Comparison of ENCODE assay signal across 8 cellular contexts in genomic region chr1:211579434-211580302, GRCh38. TPM values are rescaled to one million over a fixed set of nuclear protein-coding genes. Genes with fewer than 3 reads are reported as not detected.
DNase-seq lines count a peak whose midpoint lies in the region; ATAC-seq, FAIRE-seq and TF ChIP-seq lines count a peak whose summit lies in the region.

No MANE protein-coding gene starts in this region.

- peaks cover 43% of the 10 kb centered on the region for H3K79me2 ChIP-seq in GM12878 (ENCODE audit: control insufficient read depth, insufficient read depth, low read length)

- peak overlapping the region; percentile 71 for H3K9ac ChIP-seq in GM12878 (ENCODE audit: control insufficient read depth, insufficient read depth, low read length)
- H3K9ac ChIP-seq in stomach smooth muscle (ENCODE audit: low read length in 2 of 2), result peak overlapping the region; percentile 49 to 81

- RAD21 ChIA-PET in GM12878 (lab: Charles Lee; ENCODE audit: unreplicated experiment), result interaction anchor here (0.7 to 2.4 kb wide), 10 partner anchors 8 to 118 kb away, joined by 3 to 11 read pairs (median 6); no protein-coding TSS in a partner anchor

- FAIRE-seq in GM12878 (lab: Jason Lieb, UNC), result peak; percentile 23

- TF ChIP-seq POLR2A in GM12878 (IDR thresholded peaks at IDR 0.05; ENCODE audit: low read depth, low read length), result peak; percentile 57; the same call in 1 of the 2 replicates

- DNase-seq in EL (peak; percentile 65), NOMO-1 treated with DMSO at 0.1 percent for 48 hours (lab: John Stamatoyannopoulos, UW; ENCODE audit: unreplicated experiment) (peak; percentile 72), GM12878 (ENCODE audit: low read depth, low spot score) (no peak), kidney epithelial cell (ENCODE audit: low read depth) (no peak), epidermal melanocyte (ENCODE audit: insufficient read length, low spot score) (no peak)

- intact Hi-C loops in GM12878 (cut with micrococcal nuclease; ENCODE audit: unreplicated experiment), result loop anchor here (5.0 to 10.0 kb wide), 4 partner anchors 252 to 715 kb away; partner anchors contain the start of genes DTL, INTS7, LPGAT1 and TRAF5

- H3K27me3 ChIP-seq in GM12878 (replicated peaks in 1 of 2; ENCODE audit: control insufficient read depth in 2 of 2, insufficient read depth in 2 of 2, low read length in 1 of 2) (no peaks in the 10 kb centered on the region), kidney epithelial cell (ENCODE audit: control insufficient read depth, insufficient read depth, low read length) (no peaks in the 10 kb centered on the region), stomach smooth muscle (ENCODE audit: control insufficient read depth in 1 of 2, insufficient read depth in 2 of 2, low read length in 2 of 2) (no peaks in the 10 kb centered on the region)

- H3K4me1 ChIP-seq in GM12878 (ENCODE audit: control insufficient read depth, insufficient read depth, low read length), result peaks cover 23% of the 10 kb centered on the region
- H3K4me1 ChIP-seq in stomach smooth muscle (ENCODE audit: control insufficient read depth, insufficient read depth, low read length), result peaks cover 11% of the 10 kb centered on the region

- POLR2A ChIA-PET in GM12878 (lab: Charles Lee), result interaction anchor here (0.6 to 2.0 kb wide), 6 partner anchors 27 to 250 kb away, joined by 3 to 5 read pairs (median 4); no protein-coding TSS in a partner anchor

- in situ Hi-C loops in GM12878 (cut with MboI), result no loop called here

- CTCF ChIA-PET in GM12878 (lab: Yijun Ruan, JAX), result interaction anchor here (0.6 to 2.7 kb wide), 16 partner anchors 10 to 455 kb away, joined by 3 to 15 read pairs (median 3); partner anchors contain the start of genes DTL and INTS7

- 21% methylated on average over 14 of the region's 47 CpGs for WGBS in GM12878 (ENCODE audit: insufficient coverage, insufficient replicate concordance, low lambda C conversion rate, missing lambda C conversion rate)

- no peak for TF ChIP-seq RAD21 in GM12878 (IDR thresholded peaks at IDR 0.05; ENCODE audit: insufficient read depth, low read depth, low read length)

- no peak for TF ChIP-seq EP300 in GM12878 (IDR thresholded peaks at IDR 0.05; ENCODE audit: borderline replicate concordance in 1 of 2, control insufficient read depth in 1 of 2, low read depth in 2 of 2, low read length in 2 of 2)

- H2AFZ ChIP-seq in GM12878 (ENCODE audit: control insufficient read depth, low read depth, low read length), result peak overlapping the region; percentile 92

- H3K4me3 ChIP-seq in GM12878 (peak overlapping the region; percentile 76), kidney epithelial cell (ENCODE audit: low read depth, low read length) (peak overlapping the region; percentile 97), stomach smooth muscle (ENCODE audit: low read length in 2 of 2) (peak overlapping the region; percentile 68 to 79)

- H3K4me2 ChIP-seq in GM12878 (ENCODE audit: control insufficient read depth, insufficient read depth), result peak overlapping the region; percentile 93

- H3K9me3 ChIP-seq in GM12878 (replicated peaks; ENCODE audit: control insufficient read depth, insufficient read depth, low read length) (no peaks in the 10 kb centered on the region), stomach smooth muscle (ENCODE audit: control insufficient read depth in 2 of 2, low read length in 2 of 2) (no peaks in the 10 kb centered on the region)

- SMC1A ChIA-PET in GM12878 (lab: Charles Lee; ENCODE audit: uncharacterized antibody, unreplicated experiment), result interaction anchor here (0.7 to 1.5 kb wide), 11 partner anchors 8 to 228 kb away, joined by 3 to 8 read pairs (median 4); no protein-coding TSS in a partner anchor

- BruUV-seq in GM12878 (replicated peaks; lab: Mats Ljungman, UMichigan), result TSS peak; percentile 76

- no peaks in the 10 kb centered on the region for H4K20me1 ChIP-seq in GM12878 (ENCODE audit: control insufficient read depth, insufficient read depth)

- H3K36me3 ChIP-seq in GM12878 (ENCODE audit: control insufficient read depth in 2 of 2, insufficient read depth in 2 of 2, low read length in 1 of 2) (peaks cover 0 to 5% of the 10 kb centered on the region in 2 experiments; a peak in 1 of 4 replicates), kidney epithelial cell (ENCODE audit: control insufficient read depth, insufficient read depth, low read length) (no peaks in the 10 kb centered on the region), stomach smooth muscle (ENCODE audit: control insufficient read depth in 2 of 2, insufficient read depth in 2 of 2, low read length in 2 of 2) (peaks cover 9% of the 10 kb centered on the region in 2 donors)

- no peak for TF ChIP-seq CTCF in GM12878 (IDR thresholded peaks at IDR 0.05 in 2 of 3, conservative IDR thresholded peaks at IDR 0.05 in 1 of 3; ENCODE audit: control insufficient read depth in 2 of 3, extremely low read depth in 1 of 3, insufficient read depth in 1 of 3, low read depth in 3 of 3, low read length in 3 of 3)
- TF ChIP-seq CTCF in kidney epithelial cell (IDR thresholded peaks at IDR 0.05; ENCODE audit: insufficient read depth, low read length, poor library complexity, severe bottlenecking), result no peak

- peak; percentile 31 for ATAC-seq in GM19438 (IDR thresholded peaks at IDR 0.05; ENCODE audit: low read depth, unreplicated experiment)
- ATAC-seq in HG03439 (IDR thresholded peaks at IDR 0.05; ENCODE audit: unreplicated experiment), result peak; percentile 39
- ATAC-seq in GM12878, result peak; percentile 57

- H3K27ac ChIP-seq in GM12878 (ENCODE audit: control insufficient read depth, insufficient read depth) (peak overlapping the region; percentile 56; the same call in 1 of the 2 replicates), stomach smooth muscle (ENCODE audit: low read length) (peak overlapping the region; percentile 80)

TF ChIP-seq in GM12878, 131 proteins besides CTCF, POLR2A, EP300 and RAD21 (continues in another document):
- no peak for TF ChIP-seq CEBPB (IDR thresholded peaks at IDR 0.05; ENCODE audit: borderline replicate concordance in 1 of 2, low read depth in 2 of 2, low read length in 2 of 2)
- TF ChIP-seq TARDBP (IDR thresholded peaks at IDR 0.05; ENCODE audit: borderline replicate concordance), result no peak
- TF ChIP-seq ZNF217 (IDR thresholded peaks at IDR 0.05), result no peak
- 0 out of 2 replicates have a peak, but pooled peaks have one; percentile 11 for TF ChIP-seq NBN (IDR thresholded peaks at IDR 0.05)
- no peak for TF ChIP-seq ZBTB33 (IDR thresholded peaks at IDR 0.05)
- peak in 1 of 2 experiments; percentile 75; a peak in 1 of 4 replicates for TF ChIP-seq BHLHE40 (IDR thresholded peaks at IDR 0.05; ENCODE audit: borderline replicate concordance in 1 of 2, low read depth in 2 of 2, low read length in 1 of 2)
- TF ChIP-seq PAX5 (IDR thresholded peaks at IDR 0.05; ENCODE audit: borderline replicate concordance, low read depth, low read length), result no peak
- no peak for TF ChIP-seq USF1 (IDR thresholded peaks at IDR 0.05; ENCODE audit: borderline replicate concordance, extremely low read length, insufficient read depth, low read depth, low read length)

RNA-seq across cellular contexts. Expression of gene SLC30A1, which starts 0.7 kb away (rescaled TPM):
- total RNA-seq in GM12878 (2013; cell fraction: nucleolus; rRNA removed), result 28.5 and 29.1 TPM in 2 replicates
- total RNA-seq in GM12878 (2014; rRNA removed) (6.7 and 8.0 TPM in 2 replicates), GM12878 (2014; rRNA removed; fragmentation: Illumina TruSeq; extraction: Trizol) (10.0 and 10.6 TPM in 2 replicates), GM12878 (2021) (13.4 and 14.1 TPM in 2 replicates), kidney epithelial cell (18.8 and 19.8 TPM in 2 replicates)
- 3.9 TPM for polyA plus RNA-seq in GM12878 (2011; ENCODE audit: low read depth)
- polyA plus RNA-seq in GM12878 (2011; rRNA removed) (10.2 and 17.7 TPM in 2 replicates), GM12878 (2014; fragmentation: Illumina TruSeq; extraction: Trizol) (7.4 and 8.7 TPM in 2 replicates), GM12878 (2014; fragmentation: Nextera tagmentation; extraction: Ambion mirVana) (1 to 10 TPM; 3.5 to 4.0 TPM), GM12878 (2014; rRNA removed) (4.3 and 4.5 TPM in 2 replicates), GM12878 (2016; fragmentation: Nextera tagmentation; extraction: Ambion mirVana) (10 to 100 TPM; 11.8 to 13.9 TPM)
- polyA plus RNA-seq in GM12878 (2011; cell fraction: cytosol; rRNA removed), result 4.4 and 4.7 TPM in 2 replicates
- polyA plus RNA-seq in GM12878 (2011; cell fraction: nucleus; rRNA removed), result 8.1 and 8.6 TPM in 2 replicates
- 6.2 and 7.7 TPM in 2 replicates for polyA plus RNA-seq in GM12878 (2012)
- 13.4 and 16.5 TPM in 2 replicates for polyA minus RNA-seq in GM12878 (2011; rRNA and poly(A)+ RNA removed)
- 9.1 and 9.9 TPM in 2 replicates for polyA minus RNA-seq in GM12878 (2011; cell fraction: cytosol; rRNA and poly(A)+ RNA removed)
- polyA minus RNA-seq in GM12878 (2011; cell fraction: nucleus; rRNA and poly(A)+ RNA removed), result 16.4 and 21.0 TPM in 2 replicates

Comparison
In these comparisons a context has a peak if more than half of its experiments do, and no peak if none do; other contexts are left out.
1. DNase-seq: peak in EL (single experiment) and NOMO-1 treated with DMSO at 0.1 percent for 48 hours (single experiment); none in GM12878 (single experiment), kidney epithelial cell (single experiment) and epidermal melanocyte (single experiment).
2. Peak in every context shown above with its lines, with median percentiles within 50 percentile points of each other: ATAC-seq and H3K4me3 ChIP-seq.